In the genomic region with DNA sequence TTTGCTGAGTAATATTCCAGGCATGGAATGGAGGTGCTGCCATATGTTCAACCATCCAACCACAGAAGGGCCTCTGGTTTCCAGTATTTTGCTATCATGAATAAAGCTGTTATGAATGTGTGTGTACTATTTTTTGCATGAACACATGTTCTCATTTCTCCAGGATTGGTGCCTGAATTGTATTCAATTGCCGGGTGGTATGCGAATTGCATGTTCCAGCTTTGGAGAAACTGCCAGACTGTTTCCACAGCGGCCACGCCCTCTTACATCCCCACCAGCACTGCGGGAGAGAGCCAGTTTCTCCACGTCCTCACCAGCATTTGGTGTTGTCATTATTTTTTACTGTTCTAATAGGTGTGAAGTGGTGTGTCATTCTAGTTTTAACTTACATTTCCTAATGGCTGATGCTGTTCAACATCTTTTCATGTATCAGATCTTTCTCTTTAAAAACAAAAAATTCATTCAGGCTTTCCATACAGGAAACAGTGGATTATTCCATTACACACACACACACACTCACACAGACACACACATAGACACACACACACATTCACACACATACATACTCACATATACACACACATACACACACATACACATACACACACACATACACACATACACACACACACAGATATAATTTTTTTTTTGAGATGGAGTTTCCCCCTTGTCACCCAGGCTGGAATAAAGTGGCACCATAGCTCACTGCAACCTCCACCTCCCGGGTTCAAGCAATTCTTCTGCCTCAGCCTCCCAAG, we compare ENCODE assay signal across 17 cellular contexts.
DNase-seq lines count a peak whose midpoint lies in the region; ATAC-seq, FAIRE-seq and TF ChIP-seq lines count a peak whose summit lies in the region.
"Had no signal": no experiment of that assay in that cellular context is flagged by ENCODE, and none has a peak within 500 bp of the region (broad histone marks: within the 10 kb centered on the region; RNA-seq: fewer than 3 reads in every experiment).

No MANE protein-coding gene starts in this region.

- no peak overlapping the region for H3K4me2 ChIP-seq in SK-N-SH

- H3K27ac ChIP-seq in brain microvascular endothelial cell, result no peak overlapping the region
- H3K27ac ChIP-seq in kidney (ENCODE audit: low read depth in 2 of 2, low read length in 2 of 2), result no peak overlapping the region
- H3K27ac ChIP-seq in SK-N-SH (ENCODE audit: low read depth in 2 of 2, low read length in 1 of 2), result no peak overlapping the region
- H3K27ac ChIP-seq: C4-2B, dorsolateral prefrontal cortex, neutrophil, stomach had no signal

- H3K27me3 Mint-ChIP-seq in activated CD8-positive, alpha-beta T cell treated with anti-CD3 and anti-CD28 coated beads, Interleukin-2, amount 10 ng/mL, durations not matched to agents 7 days and 5 days (ENCODE audit: low read depth), result peaks cover 2% of the 10 kb centered on the region

- no peak for TF ChIP-seq EP300 in SK-N-SH (IDR thresholded peaks at IDR 0.05; ENCODE audit: borderline replicate concordance in 1 of 2, low read depth in 1 of 2, low read length in 1 of 2)

- H3K4me1 ChIP-seq in kidney (ENCODE audit: control insufficient read depth in 1 of 2, insufficient read depth in 1 of 2, low read depth in 1 of 2, low read length in 2 of 2) (no peaks in the 10 kb centered on the region), SK-N-SH (ENCODE audit: control insufficient read depth in 1 of 2, insufficient read depth in 2 of 2, low read depth in 1 of 2, low read length in 1 of 2) (peaks cover 0 to 7% of the 10 kb centered on the region in 2 experiments; a peak in 1 of 4 replicates)
- H3K4me1 ChIP-seq: stomach had no signal

- H3K9me3 Mint-ChIP-seq in activated CD8-positive, alpha-beta T cell treated with anti-CD3 and anti-CD28 coated beads, Interleukin-2, amount 10 ng/mL, durations not matched to agents 7 days and 5 days (ENCODE audit: insufficient read depth), result no peaks in the 10 kb centered on the region

- no peaks in the 10 kb centered on the region for H3K9me3 ChIP-seq in kidney (ENCODE audit: control insufficient read depth in 1 of 2, low read length in 2 of 2)
- H3K9me3 ChIP-seq in SK-N-SH, result no peaks in the 10 kb centered on the region
- H3K9me3 ChIP-seq: neutrophil, stomach had no signal

- no peak for TF ChIP-seq CTCF in AG09309 (IDR thresholded peaks at IDR 0.05; ENCODE audit: control insufficient read depth, insufficient read depth, low read depth, low read length, missing control alignments)
- TF ChIP-seq CTCF in HFF-Myc (IDR thresholded peaks at IDR 0.05; ENCODE audit: low read depth, low read length, missing control alignments), result no peak
- no peak for TF ChIP-seq CTCF in brain microvascular endothelial cell (IDR thresholded peaks at IDR 0.05; ENCODE audit: low read depth, low read length, missing control alignments)
- TF ChIP-seq CTCF in kidney (IDR thresholded peaks at IDR 0.05; ENCODE audit: borderline replicate concordance, extremely low read depth, insufficient read depth), result no peak
- TF ChIP-seq CTCF in SK-N-SH (IDR thresholded peaks at IDR 0.05), result no peak

- in situ Hi-C loops in brain microvascular endothelial cell (cut with HindIII; ENCODE audit: low pct_ligation_motif_present, low sequenced_read_pairs), result no loop called here

- H3K27me3 ChIP-seq in brain microvascular endothelial cell (replicated peaks) (no peaks in the 10 kb centered on the region), SK-N-SH (ENCODE audit: insufficient read depth) (no peaks in the 10 kb centered on the region)
- H3K27me3 ChIP-seq: dorsolateral prefrontal cortex had no signal

- ATAC-seq in activated CD8-positive, alpha-beta T cell treated with anti-CD3 and anti-CD28 coated beads, Interleukin-2, amount 10 ng/mL, durations not matched to agents 7 days and 5 days, result no peak

- CTCF ChIA-PET in activated CD8-positive, alpha-beta T cell treated with anti-CD3 and anti-CD28 coated beads, Interleukin-2, amount 10 ng/mL, durations not matched to agents 7 days and 5 days (lab: Charles Lee), result no interaction called here
- CTCF ChIA-PET in SK-N-SH (lab: Yijun Ruan, JAX), result interaction anchor here (1.3 kb wide), 1 partner anchor 12 kb away, joined by 3 read pairs; no protein-coding TSS in a partner anchor

- H2AFZ ChIP-seq in SK-N-SH (ENCODE audit: low read depth), result no peak overlapping the region

- H3K4me1 Mint-ChIP-seq in activated CD8-positive, alpha-beta T cell treated with anti-CD3 and anti-CD28 coated beads, Interleukin-2, amount 10 ng/mL, durations not matched to agents 7 days and 5 days (ENCODE audit: low read depth), result no peaks in the 10 kb centered on the region

- WGBS in SK-N-SH (ENCODE audit: low lambda C conversion rate), result 83% methylated on average over 7 of the region's 7 CpGs

- no peak overlapping the region for H3K4me3 ChIP-seq in AG09309 (ENCODE audit: control insufficient read depth, low read depth, low read length)
- no peak overlapping the region for H3K4me3 ChIP-seq in HFF-Myc (replicated peaks; ENCODE audit: low read depth, low read length)
- no peak overlapping the region for H3K4me3 ChIP-seq in brain microvascular endothelial cell (ENCODE audit: low read depth, low read length)
- H3K4me3 ChIP-seq in kidney (ENCODE audit: low read length in 2 of 2), result no peak overlapping the region
- no peak overlapping the region for H3K4me3 ChIP-seq in SK-N-SH (ENCODE audit: low read depth in 2 of 2, low read length in 1 of 2)
- H3K4me3 ChIP-seq: dorsolateral prefrontal cortex, stomach had no signal

- H3K4me3 Mint-ChIP-seq in activated CD8-positive, alpha-beta T cell treated with anti-CD3 and anti-CD28 coated beads, Interleukin-2, amount 10 ng/mL, durations not matched to agents 7 days and 5 days, result no peak overlapping the region

- intact Hi-C loops in kidney (cut with DNase I), result no loop called here

- no peak overlapping the region for H3K27ac Mint-ChIP-seq in activated CD8-positive, alpha-beta T cell treated with anti-CD3 and anti-CD28 coated beads, Interleukin-2, amount 10 ng/mL, durations not matched to agents 7 days and 5 days

- POLR2A ChIA-PET in activated CD8-positive, alpha-beta T cell treated with anti-CD3 and anti-CD28 coated beads, Interleukin-2, amount 10 ng/mL, durations not matched to agents 7 days and 5 days (lab: Charles Lee), result no interaction called here
- POLR2A ChIA-PET in SK-N-SH (lab: Yijun Ruan, JAX), result no interaction called here

- no peaks in the 10 kb centered on the region for H3K36me3 Mint-ChIP-seq in activated CD8-positive, alpha-beta T cell treated with anti-CD3 and anti-CD28 coated beads, Interleukin-2, amount 10 ng/mL, durations not matched to agents 7 days and 5 days (ENCODE audit: low read depth)

- no peaks in the 10 kb centered on the region for H3F3A ChIP-seq in SK-N-SH (replicated peaks; ENCODE audit: insufficient read depth)

- H3K79me2 ChIP-seq in SK-N-SH (ENCODE audit: insufficient read depth), result no peaks in the 10 kb centered on the region

- no peaks in the 10 kb centered on the region for H4K20me1 ChIP-seq in SK-N-SH (ENCODE audit: insufficient read depth)

- no peak for FAIRE-seq in kidney (lab: Jason Lieb, UNC)
- FAIRE-seq: small intestine had no signal

- no peaks in the 10 kb centered on the region for H3K36me3 ChIP-seq in brain microvascular endothelial cell (replicated peaks)
- no peaks in the 10 kb centered on the region for H3K36me3 ChIP-seq in kidney (ENCODE audit: control insufficient read depth in 1 of 2, insufficient read depth in 2 of 2, low read length in 2 of 2)
- H3K36me3 ChIP-seq in SK-N-SH (replicated peaks in 1 of 2; ENCODE audit: control insufficient read depth in 1 of 2, insufficient read depth in 2 of 2, low read length in 1 of 2), result no peaks in the 10 kb centered on the region
- H3K36me3 ChIP-seq: neutrophil, stomach had no signal

- no peaks in the 10 kb centered on the region for H3K9me2 ChIP-seq in SK-N-SH

- no peak for TF ChIP-seq RAD21 in SK-N-SH (IDR thresholded peaks at IDR 0.05; ENCODE audit: low read length)

- DNase-seq in AG09309 (ENCODE audit: low read depth) (peak; percentile 73), HFF-Myc (ENCODE audit: extremely low read depth, low read depth) (peak; percentile 46), brain microvascular endothelial cell (peak; percentile 14), kidney (peak; percentile 10), SKM-1 treated with dmso at 0.1 percent for 144 hours (lab: John Stamatoyannopoulos, UW; ENCODE audit: unreplicated experiment) (no peak), NCI-H748 (lab: John Stamatoyannopoulos, UW; ENCODE audit: unreplicated experiment) (no peak), SK-N-SH (no peak)
- no peak for DNase-seq in activated CD8-positive, alpha-beta T cell treated with anti-CD3 and anti-CD28 coated beads, Interleukin-2, amount 10 ng/mL, durations not matched to agents 7 days and 5 days
- DNase-seq: activated CD4-positive, alpha-beta T cell treated with anti-CD3 and anti-CD28 coated beads, Interleukin-2, amount 50 U/mL, for 4 hours; amniotic stem cell; dorsolateral prefrontal cortex; foreskin melanocyte; mesendoderm; small intestine; stomach had no signal

- H3K9ac ChIP-seq in kidney (ENCODE audit: low read length in 2 of 2) (no peak overlapping the region), SK-N-SH (no peak overlapping the region)

TF ChIP-seq in SK-N-SH, 30 proteins besides CTCF, POLR2A, EP300 and RAD21:
- TF ChIP-seq GATA2 (CRISPR knock-in tag; IDR thresholded peaks at IDR 0.05) (no peak), FOSL2 (IDR thresholded peaks at IDR 0.05; ENCODE audit: borderline replicate concordance, low read depth) (no peak), EZH2phosphoT487 (IDR thresholded peaks at IDR 0.05; ENCODE audit: borderline replicate concordance, low read depth) (no peak), NFIC (IDR thresholded peaks at IDR 0.05; ENCODE audit: borderline replicate concordance) (no peak), FOXJ3 (CRISPR knock-in tag; IDR thresholded peaks at IDR 0.05) (no peak), NRF1 (IDR thresholded peaks at IDR 0.05; ENCODE audit: low read depth, low read length) (no peak)
- TF ChIP-seq, protein P1, sequence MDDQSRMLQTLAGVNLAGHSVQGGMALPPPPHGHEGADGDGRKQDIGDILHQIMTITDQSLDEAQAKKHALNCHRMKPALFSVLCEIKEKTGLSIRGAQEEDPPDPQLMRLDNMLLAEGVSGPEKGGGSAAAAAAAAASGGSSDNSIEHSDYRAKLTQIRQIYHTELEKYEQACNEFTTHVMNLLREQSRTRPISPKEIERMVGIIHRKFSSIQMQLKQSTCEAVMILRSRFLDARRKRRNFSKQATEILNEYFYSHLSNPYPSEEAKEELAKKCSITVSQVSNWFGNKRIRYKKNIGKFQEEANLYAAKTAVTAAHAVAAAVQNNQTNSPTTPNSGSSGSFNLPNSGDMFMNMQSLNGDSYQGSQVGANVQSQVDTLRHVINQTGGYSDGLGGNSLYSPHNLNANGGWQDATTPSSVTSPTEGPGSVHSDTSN (IDR thresholded peaks at IDR 0.05), result no peak

Comparison
In these comparisons a context has a peak if more than half of its experiments do, and no peak if none do; other contexts are left out.
1. DNase-seq: peak in AG09309 (single experiment), HFF-Myc (single experiment), brain microvascular endothelial cell (single experiment) and kidney (single experiment); none in SKM-1 treated with dmso at 0.1 percent for 144 hours (single experiment), NCI-H748 (single experiment), activated CD8-positive, alpha-beta T cell treated with anti-CD3 and anti-CD28 coated beads, Interleukin-2, amount 10 ng/mL, durations not matched to agents 7 days and 5 days (single experiment) and SK-N-SH (single experiment).